In genomic region chr10:103895458-103896186, GRCh38 we compare ENCODE assay signal across 1 cellular context.
TF ChIP-seq lines count a peak whose summit lies in the region.

No MANE protein-coding gene starts in this region.

TF ChIP-seq in HCT116, 20 proteins besides CTCF, POLR2A, EP300 and RAD21 (continued from another document):
- TF ChIP-seq REST (IDR thresholded peaks at IDR 0.05; ENCODE audit: low read depth) (no peak), MAX (IDR thresholded peaks at IDR 0.05) (no peak), JUND (IDR thresholded peaks at IDR 0.05) (no peak), EZH2phosphoT487 (IDR thresholded peaks at IDR 0.05; ENCODE audit: borderline replicate concordance) (no peak), POLR2AphosphoS5 (IDR thresholded peaks at IDR 0.05; ENCODE audit: low read depth, low read length) (peak; percentile 66), ATF3 (IDR thresholded peaks at IDR 0.05) (no peak), ZFX (IDR thresholded peaks at IDR 0.05) (no peak), SP1 (IDR thresholded peaks at IDR 0.05; ENCODE audit: low read depth) (no peak), SIN3A (IDR thresholded peaks at IDR 0.05; ENCODE audit: low read depth) (no peak), TCF7L2 (IDR thresholded peaks at IDR 0.05; ENCODE audit: borderline replicate concordance, extremely low read depth, insufficient read depth, insufficient read length) (peak; percentile 77), CEBPB (IDR thresholded peaks at IDR 0.05; ENCODE audit: low read depth) (no peak), FOSL1 (IDR thresholded peaks at IDR 0.05; ENCODE audit: low read depth) (no peak), YY1 (IDR thresholded peaks at IDR 0.05; ENCODE audit: extremely low read depth, insufficient replicate concordance, low read depth, low read length) (peak; percentile 34), ZNF274 (IDR thresholded peaks at IDR 0.05; ENCODE audit: low read depth, low read length) (no peak), SRF (IDR thresholded peaks at IDR 0.05; ENCODE audit: low read depth) (no peak), EGR1 (IDR thresholded peaks at IDR 0.05; ENCODE audit: low read depth) (no peak)
